Comparison of ENCODE assay signal across 9 cellular contexts in genomic region chr17:78780335-78780734, GRCh38. TPM values are rescaled to one million over a fixed set of nuclear protein-coding genes. Genes with fewer than 3 reads are reported as not detected.
DNase-seq lines count a peak whose midpoint lies in the region; ATAC-seq and TF ChIP-seq lines count a peak whose summit lies in the region.
"Had no signal": no experiment of that assay in that cellular context is flagged by ENCODE, and none has a peak within 500 bp of the region (broad histone marks: within the 10 kb centered on the region; RNA-seq: fewer than 3 reads in every experiment).

No MANE protein-coding gene starts in this region.

- DNase-seq in NCI-H82 (lab: John Stamatoyannopoulos, UW): peak; percentile 53
- no peak for DNase-seq in NCI-H82 treated with DMSO at 0.1 percent for 48 hours (lab: John Stamatoyannopoulos, UW; ENCODE audit: unreplicated experiment)
- no peak for DNase-seq in WERI-Rb-1
- DNase-seq in hepatocyte (ENCODE audit: low spot score): no peak
- DNase-seq in stomach: no peak
- no peak for DNase-seq in H7
- DNase-seq in DMS53 (lab: John Stamatoyannopoulos, UW): no peak
- DNase-seq: ACHN had no signal

- H3K4me2 ChIP-seq in hepatocyte: peak overlapping the region; percentile 77

- TF ChIP-seq EP300 in stomach (IDR thresholded peaks at IDR 0.05): no peak

- no peak for ATAC-seq in HG02571 (IDR thresholded peaks at IDR 0.05; ENCODE audit: unreplicated experiment)

- H3K4me1 ChIP-seq in hepatocyte (ENCODE audit: insufficient read depth) (peaks cover 8% of the 10 kb centered on the region), stomach (peaks cover 40 to 69% (median 55%) of the 10 kb centered on the region in 4 donors)

- peaks cover 65% of the 10 kb centered on the region for H3K79me2 ChIP-seq in hepatocyte

- no peak for TF ChIP-seq CTCF in WERI-Rb-1 (IDR thresholded peaks at IDR 0.05; ENCODE audit: low read depth, low read length)
- no peak for TF ChIP-seq CTCF in hepatocyte (IDR thresholded peaks at IDR 0.05; ENCODE audit: poor library complexity)
- no peak for TF ChIP-seq CTCF in stomach (IDR thresholded peaks at IDR 0.05)

- H2AFZ ChIP-seq in hepatocyte: no peak overlapping the region

- H3K9me2 ChIP-seq in hepatocyte (replicated peaks; ENCODE audit: insufficient read depth): no peaks in the 10 kb centered on the region

- TF ChIP-seq POLR2A in stomach (IDR thresholded peaks at IDR 0.05): no peak

- 95% methylated on average over 6 of the region's 6 CpGs for WGBS in hepatocyte (ENCODE audit: low lambda C conversion rate, missing lambda C conversion rate)
- WGBS in stomach, 5 donors: 71 to 88% (median 71%) methylated on average over 6 of the region's 6 CpGs

- H3K27ac ChIP-seq in WERI-Rb-1 (peak overlapping the region; percentile 80), hepatocyte (no peak overlapping the region), stomach (peak overlapping the region; percentile 69 to 97 (median 94))

- peaks cover 3% of the 10 kb centered on the region for H4K20me1 ChIP-seq in hepatocyte (ENCODE audit: insufficient read depth, poor library complexity, severe bottlenecking)

- H3K9me3 ChIP-seq in WERI-Rb-1 (ENCODE audit: severe bottlenecking): no peaks in the 10 kb centered on the region
- H3K9me3 ChIP-seq in hepatocyte (ENCODE audit: low read depth): no peaks in the 10 kb centered on the region
- H3K9me3 ChIP-seq in stomach: no peaks in the 10 kb centered on the region

- H3K4me3 ChIP-seq in WERI-Rb-1 (ENCODE audit: low read depth, low read length): peak overlapping the region; percentile 85
- H3K4me3 ChIP-seq in hepatocyte: no peak overlapping the region
- H3K4me3 ChIP-seq in stomach: peak overlapping the region; percentile 88 to 100 (median 97)
- no peak overlapping the region for H3K4me3 ChIP-seq in H7 (ENCODE audit: insufficient read depth, low read depth, low read length)

- H3K36me3 ChIP-seq in WERI-Rb-1 (peaks cover 12% of the 10 kb centered on the region), hepatocyte (replicated peaks; ENCODE audit: insufficient read depth, low read depth) (no peaks in the 10 kb centered on the region), stomach (no peaks in the 10 kb centered on the region), H7 (replicated peaks; ENCODE audit: control insufficient read depth, insufficient read depth, low read length) (no peaks in the 10 kb centered on the region)

- intact Hi-C loops in stomach (cut with DNase I; ENCODE audit: low total_unique reads): no loop called here

- H3K27me3 ChIP-seq in WERI-Rb-1 (ENCODE audit: insufficient read depth, low read depth, severe bottlenecking): no peaks in the 10 kb centered on the region
- no peaks in the 10 kb centered on the region for H3K27me3 ChIP-seq in hepatocyte
- H3K27me3 ChIP-seq in stomach: no peaks in the 10 kb centered on the region
- no peaks in the 10 kb centered on the region for H3K27me3 ChIP-seq in H7 (ENCODE audit: control insufficient read depth, insufficient read depth, low read length)

RNA-seq across cellular contexts. Expression of gene CYTH1, which starts 1.7 kb away (rescaled TPM):
- total RNA-seq in hepatocyte (37.5 and 44.4 TPM in 2 replicates), stomach (100 to 1,000 TPM in 2 of 5 donors, 10 to 100 TPM in 3; 32.7 to 137 (median 80.2) TPM)
- polyA plus RNA-seq in hepatocyte (38.5 and 47.6 TPM in 2 replicates), stomach (10 to 100 TPM; 29.6 to 51.5 (median 30.6) TPM)
- 10.3 and 11.3 TPM in 2 replicates for total RNA-seq in H7 (2014; rRNA removed; shearing (Covaris generic))

Comparison
In these comparisons a context has a peak if more than half of its experiments do, and no peak if none do; other contexts are left out.
1. H3K4me3 ChIP-seq: peak in WERI-Rb-1 (single experiment) and stomach (4 of 4); none in hepatocyte (single experiment) and H7 (single experiment).